Comparison of ENCODE assay signal across 8 cellular contexts in the genomic region with DNA sequence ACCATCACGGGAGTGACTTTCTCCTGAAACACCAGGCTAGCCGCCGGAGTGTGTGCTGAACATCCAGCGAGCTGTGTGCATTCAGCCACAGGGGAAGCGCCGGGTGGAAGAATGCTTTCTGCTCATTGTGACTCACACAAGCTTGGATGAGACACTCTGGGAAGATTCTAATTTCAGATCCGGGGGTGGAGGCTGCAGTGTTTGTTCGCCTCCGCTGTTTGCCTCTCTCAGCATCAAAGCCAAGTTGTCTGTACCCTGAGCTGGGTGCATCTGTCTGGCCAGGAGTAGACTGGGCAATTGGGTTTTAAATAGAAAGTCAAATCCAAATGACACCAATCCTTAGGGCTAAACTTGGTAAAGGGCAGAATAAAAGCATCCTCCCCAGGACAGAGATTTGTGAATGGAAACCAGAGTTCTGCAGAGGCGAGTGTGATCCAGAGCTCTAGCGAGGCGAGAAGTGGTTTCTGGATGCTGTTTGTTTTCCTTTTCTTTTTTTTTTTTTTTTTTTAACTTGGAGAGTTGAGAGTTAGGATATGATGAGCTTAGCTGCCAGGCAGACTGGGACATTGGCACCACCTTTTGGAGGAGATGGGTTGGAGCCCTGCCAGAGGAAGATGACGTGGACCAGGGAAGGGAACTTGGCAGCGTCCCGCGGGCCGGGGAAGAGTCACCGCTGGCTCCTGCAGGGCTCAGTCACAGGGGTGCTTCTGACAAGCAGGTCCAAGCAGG.
DNase-seq lines count a peak whose midpoint lies in the region; ATAC-seq and TF ChIP-seq lines count a peak whose summit lies in the region.

No MANE protein-coding gene starts in this region.

- peaks cover 7% of the 10 kb centered on the region for H3K4me1 ChIP-seq in fibroblast of lung (ENCODE audit: control insufficient read depth, extremely low read depth, insufficient read depth, low read length)

- DNase-seq in COR-L47 (lab: John Stamatoyannopoulos, UW): peak; percentile 77
- peak; percentile 68 for DNase-seq in NCI-H345 (lab: John Stamatoyannopoulos, UW)
- DNase-seq in fibroblast of lung (ENCODE audit: low read depth in 2 of 2): peak; percentile 78 to 93
- DNase-seq in occipital lobe (lab: John Stamatoyannopoulos, UW): peak; percentile 85
- DNase-seq in activated naive CD4-positive, alpha-beta T cell treated with anti-CD3 and anti-CD28 coated beads for 36 hours: no peak
- DNase-seq in SKM-1 (lab: John Stamatoyannopoulos, UW; ENCODE audit: unreplicated experiment): no peak
- DNase-seq in activated T-cell treated with anti-CD3 and anti-CD28 coated beads, Interleukin-2, amount 50 U/mL, for 24 hours: no peak

- H3K4me3 ChIP-seq in fibroblast of lung (replicated peaks in 1 of 4; ENCODE audit: control extremely low read depth in 1 of 4, insufficient read depth in 1 of 4, low read depth in 3 of 4, low read length in 4 of 4): peak overlapping the region in 2 of 4 experiments; percentile 33 to 36

- peak overlapping the region; percentile 85 for H3K4me2 ChIP-seq in fibroblast of lung (ENCODE audit: extremely low read depth, insufficient read depth, low read length)

- H3K36me3 ChIP-seq in fibroblast of lung (ENCODE audit: control insufficient read depth, insufficient read depth, low read length): no peaks in the 10 kb centered on the region

- no peak overlapping the region for H3K4me3 Mint-ChIP-seq in activated naive CD4-positive, alpha-beta T cell treated with anti-CD3 and anti-CD28 coated beads for 36 hours
- H3K4me3 Mint-ChIP-seq in activated T-cell treated with anti-CD3 and anti-CD28 coated beads, Interleukin-2, amount 50 U/mL, for 24 hours: no peak overlapping the region

- intact Hi-C loops in activated naive CD4-positive, alpha-beta T cell treated with anti-CD3 and anti-CD28 coated beads for 36 hours (cut with micrococcal nuclease): no loop called here

- ATAC-seq in HG03045 (IDR thresholded peaks at IDR 0.05; ENCODE audit: unreplicated experiment): no peak

- no peaks in the 10 kb centered on the region for H3K9me3 ChIP-seq in fibroblast of lung (ENCODE audit: control insufficient read depth, insufficient read depth, low read depth, low read length)

- CTCF ChIA-PET in activated naive CD4-positive, alpha-beta T cell treated with anti-CD3 and anti-CD28 coated beads for 36 hours (lab: Charles Lee): no interaction called here

- peaks cover 5% of the 10 kb centered on the region for H3K27me3 Mint-ChIP-seq in activated naive CD4-positive, alpha-beta T cell treated with anti-CD3 and anti-CD28 coated beads for 36 hours (ENCODE audit: low read depth)
- peaks cover 19% of the 10 kb centered on the region for H3K27me3 Mint-ChIP-seq in activated T-cell treated with anti-CD3 and anti-CD28 coated beads, Interleukin-2, amount 50 U/mL, for 24 hours

- no peaks in the 10 kb centered on the region for H3K36me3 Mint-ChIP-seq in activated naive CD4-positive, alpha-beta T cell treated with anti-CD3 and anti-CD28 coated beads for 36 hours (ENCODE audit: low read depth)
- H3K36me3 Mint-ChIP-seq in activated T-cell treated with anti-CD3 and anti-CD28 coated beads, Interleukin-2, amount 50 U/mL, for 24 hours (ENCODE audit: low read depth): no peaks in the 10 kb centered on the region

- no peaks in the 10 kb centered on the region for H4K20me1 ChIP-seq in fibroblast of lung (ENCODE audit: control insufficient read depth, extremely low read depth, insufficient read depth, low read length)

- no peak overlapping the region for H3K9ac ChIP-seq in fibroblast of lung (ENCODE audit: insufficient read depth, low read length)

- H3K27ac Mint-ChIP-seq in activated naive CD4-positive, alpha-beta T cell treated with anti-CD3 and anti-CD28 coated beads for 36 hours: no peak overlapping the region
- no peak overlapping the region for H3K27ac Mint-ChIP-seq in activated T-cell treated with anti-CD3 and anti-CD28 coated beads, Interleukin-2, amount 50 U/mL, for 24 hours

- H3K79me2 ChIP-seq in fibroblast of lung (ENCODE audit: control insufficient read depth, insufficient read depth, low read length): no peaks in the 10 kb centered on the region

- peaks cover 5% of the 10 kb centered on the region for H3K9me3 Mint-ChIP-seq in activated naive CD4-positive, alpha-beta T cell treated with anti-CD3 and anti-CD28 coated beads for 36 hours
- H3K9me3 Mint-ChIP-seq in activated T-cell treated with anti-CD3 and anti-CD28 coated beads, Interleukin-2, amount 50 U/mL, for 24 hours: peaks cover 6% of the 10 kb centered on the region

- H3K27ac ChIP-seq in fibroblast of lung (ENCODE audit: insufficient read depth, low read length): peak overlapping the region; percentile 48

- H3K4me1 Mint-ChIP-seq in activated naive CD4-positive, alpha-beta T cell treated with anti-CD3 and anti-CD28 coated beads for 36 hours (ENCODE audit: low read depth): no peaks in the 10 kb centered on the region
- no peaks in the 10 kb centered on the region for H3K4me1 Mint-ChIP-seq in activated T-cell treated with anti-CD3 and anti-CD28 coated beads, Interleukin-2, amount 50 U/mL, for 24 hours (ENCODE audit: low read depth)

- TF ChIP-seq CTCF in fibroblast of lung (conservative IDR thresholded peaks at IDR 0.05 in 1 of 2, IDR thresholded peaks at IDR 0.05 in 1 of 2; ENCODE audit: low read depth in 1 of 2, low read length in 2 of 2): no peak

- H3K27me3 ChIP-seq in fibroblast of lung (ENCODE audit: control insufficient read depth, insufficient read depth, low read length): no peaks in the 10 kb centered on the region

- no peak overlapping the region for H2AFZ ChIP-seq in fibroblast of lung (ENCODE audit: low read length)

Comparison
In these comparisons a context has a peak if more than half of its experiments do, and no peak if none do; other contexts are left out.
1. DNase-seq: peak in COR-L47 (single experiment), NCI-H345 (single experiment), fibroblast of lung (2 of 2) and occipital lobe (single experiment); none in activated naive CD4-positive, alpha-beta T cell treated with anti-CD3 and anti-CD28 coated beads for 36 hours (single experiment), SKM-1 (single experiment) and activated T-cell treated with anti-CD3 and anti-CD28 coated beads, Interleukin-2, amount 50 U/mL, for 24 hours (single experiment).